Comparison of ENCODE assay signal across 8 cellular contexts in the genomic region with DNA sequence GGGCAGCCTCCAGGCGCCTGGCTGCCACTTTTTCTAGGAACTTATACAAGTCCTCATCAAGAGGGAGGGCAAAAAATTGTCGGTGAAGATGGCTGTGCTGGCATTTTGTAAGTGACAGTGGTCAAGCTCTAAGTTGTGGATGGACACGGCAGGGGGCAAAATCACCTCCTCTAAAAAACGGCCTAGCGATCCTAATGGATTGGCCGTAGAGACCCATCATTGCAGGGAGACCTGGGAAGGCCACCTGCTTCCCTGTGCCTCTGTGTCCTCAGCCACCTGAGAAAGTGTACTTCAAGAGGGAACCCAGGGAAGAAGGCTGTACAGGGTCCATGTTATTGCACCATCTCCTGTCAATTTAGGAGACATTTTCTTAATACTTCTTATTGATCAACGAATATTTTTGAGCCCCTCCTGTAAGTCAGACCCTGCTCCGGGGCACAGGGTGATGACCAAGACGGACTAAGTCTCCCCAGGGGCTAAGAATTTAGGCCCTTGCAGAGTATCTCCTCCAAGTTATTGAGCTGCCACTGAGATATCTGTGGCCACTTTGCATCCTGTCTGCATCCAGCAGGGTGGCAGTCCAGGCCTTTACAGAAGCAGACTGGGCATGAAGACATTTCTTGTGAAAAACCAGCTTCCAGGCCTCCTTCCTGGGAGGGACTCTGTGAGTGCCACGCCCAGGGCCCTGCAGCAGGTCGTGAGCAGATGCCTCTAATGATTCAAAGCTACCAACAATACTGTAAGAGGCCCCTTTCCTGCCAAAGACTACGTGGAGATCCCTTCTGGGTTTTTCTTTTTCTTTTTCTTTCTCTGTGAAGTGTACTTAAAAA. TPM values are rescaled to one million over a fixed set of nuclear protein-coding genes. Genes with fewer than 3 reads are reported as not detected.
A peak's percentile ranks its signal among the peaks of the same experiment; 100 is the strongest.
DNase-seq lines count a peak whose midpoint lies in the region; ATAC-seq and TF ChIP-seq lines count a peak whose summit lies in the region.

No MANE protein-coding gene starts in this region.

- peak; percentile 38 for DNase-seq in GM13977 (ENCODE audit: low spot score)
- peak; percentile 68 for DNase-seq in NB4 (ENCODE audit: low read depth)
- DNase-seq in islet precursor cell, result peak; percentile 70
- peak; percentile 69 for DNase-seq in stimulated activated naive CD8-positive, alpha-beta T cell treated with anti-CD3 and anti-CD28 coated beads, Interleukin-15, Interleukin-2, amounts not matched to agents 100 U/mL and 50 U/mL, for 24 hours
- no peak for DNase-seq in testis
- DNase-seq in NCI-H1694 (lab: John Stamatoyannopoulos, UW), result no peak

- peak overlapping the region; percentile 74 for H3K4me3 Mint-ChIP-seq in activated T-helper 17 cell treated with anti-CD3 and anti-CD28 coated beads, Interleukin-2, amount 50 U/mL, for 72 hours

- no peaks in the 10 kb centered on the region for H3K36me3 ChIP-seq in testis (ENCODE audit: low read depth, missing control alignments)

- intact Hi-C loops in testis (cut with DNase I; ENCODE audit: low total_unique reads), result no loop called here

- peak; percentile 72 for ATAC-seq in activated T-helper 17 cell treated with anti-CD3 and anti-CD28 coated beads, Interleukin-2, amount 50 U/mL, for 72 hours (replicated peaks)
- ATAC-seq in stimulated activated naive CD8-positive, alpha-beta T cell treated with anti-CD3 and anti-CD28 coated beads, Interleukin-15, Interleukin-2, amounts not matched to agents 100 U/mL and 50 U/mL, for 24 hours, result peak; percentile 76
- ATAC-seq in HG02885 (IDR thresholded peaks at IDR 0.05; ENCODE audit: poor library complexity, unreplicated experiment), result no peak

- WGBS in testis, 2 donors, result 78 to 85% methylated on average over 12 of the region's 12 CpGs

- TF ChIP-seq CTCF in GM13977 (IDR thresholded peaks at IDR 0.05; ENCODE audit: extremely low read depth, insufficient read depth, missing control alignments), result no peak
- TF ChIP-seq CTCF in NB4 (IDR thresholded peaks at IDR 0.05; ENCODE audit: low read depth, low read length), result no peak
- no peak for TF ChIP-seq CTCF in testis (IDR thresholded peaks at IDR 0.05)

- no peaks in the 10 kb centered on the region for H3K36me3 Mint-ChIP-seq in activated T-helper 17 cell treated with anti-CD3 and anti-CD28 coated beads, Interleukin-2, amount 50 U/mL, for 72 hours (ENCODE audit: low read depth)

- H3K27me3 ChIP-seq in testis, result no peaks in the 10 kb centered on the region

- TF ChIP-seq POLR2A in NB4 (IDR thresholded peaks at IDR 0.05; ENCODE audit: extremely low read depth, insufficient read length) (no peak), testis (IDR thresholded peaks at IDR 0.05) (no peak)

- no peaks in the 10 kb centered on the region for H3K27me3 Mint-ChIP-seq in activated T-helper 17 cell treated with anti-CD3 and anti-CD28 coated beads, Interleukin-2, amount 50 U/mL, for 72 hours

- H3K4me3 ChIP-seq in NB4 (ENCODE audit: low read depth, low read length) (no peak overlapping the region), testis (no peak overlapping the region)

- peaks cover 23% of the 10 kb centered on the region for H3K4me1 Mint-ChIP-seq in activated T-helper 17 cell treated with anti-CD3 and anti-CD28 coated beads, Interleukin-2, amount 50 U/mL, for 72 hours

- no peak overlapping the region for H3K27ac ChIP-seq in testis

- H3K9me3 Mint-ChIP-seq in activated T-helper 17 cell treated with anti-CD3 and anti-CD28 coated beads, Interleukin-2, amount 50 U/mL, for 72 hours, result no peaks in the 10 kb centered on the region

- no peaks in the 10 kb centered on the region for H3K9me3 ChIP-seq in testis

- H3K4me1 ChIP-seq in testis, result peaks cover 47% of the 10 kb centered on the region

- H3K27ac Mint-ChIP-seq in activated T-helper 17 cell treated with anti-CD3 and anti-CD28 coated beads, Interleukin-2, amount 50 U/mL, for 72 hours, result peak overlapping the region; percentile 87

- in situ Hi-C loops in GM13977 (cut with MboI; ENCODE audit: low pct_unique_long_range_greater_than_20kb, low sequenced_read_pairs, unreplicated experiment), result no loop called here

RNA-seq across cellular contexts. Expression of a gene that starts 40.5 kb away (rescaled TPM):
- total RNA-seq in activated T-helper 17 cell treated with anti-CD3 and anti-CD28 coated beads, Interleukin-2, amount 50 U/mL, for 72 hours, result 100 to 1,000 TPM; 295 to 386 TPM
- total RNA-seq in testis, result 100 to 1,000 TPM; 147 to 257 TPM
- polyA plus RNA-seq in testis (ENCODE audit: insufficient read depth, low read depth, low replicate concordance), result 461 TPM

Comparison
In these comparisons a context has a peak if more than half of its experiments do, and no peak if none do; other contexts are left out.
1. DNase-seq: peak in GM13977 (single experiment), NB4 (single experiment), islet precursor cell (single experiment) and stimulated activated naive CD8-positive, alpha-beta T cell treated with anti-CD3 and anti-CD28 coated beads, Interleukin-15, Interleukin-2, amounts not matched to agents 100 U/mL and 50 U/mL, for 24 hours (single experiment); none in testis (single experiment) and NCI-H1694 (single experiment).